14 cellular contexts compared by ENCODE assay signal in the genomic region with DNA sequence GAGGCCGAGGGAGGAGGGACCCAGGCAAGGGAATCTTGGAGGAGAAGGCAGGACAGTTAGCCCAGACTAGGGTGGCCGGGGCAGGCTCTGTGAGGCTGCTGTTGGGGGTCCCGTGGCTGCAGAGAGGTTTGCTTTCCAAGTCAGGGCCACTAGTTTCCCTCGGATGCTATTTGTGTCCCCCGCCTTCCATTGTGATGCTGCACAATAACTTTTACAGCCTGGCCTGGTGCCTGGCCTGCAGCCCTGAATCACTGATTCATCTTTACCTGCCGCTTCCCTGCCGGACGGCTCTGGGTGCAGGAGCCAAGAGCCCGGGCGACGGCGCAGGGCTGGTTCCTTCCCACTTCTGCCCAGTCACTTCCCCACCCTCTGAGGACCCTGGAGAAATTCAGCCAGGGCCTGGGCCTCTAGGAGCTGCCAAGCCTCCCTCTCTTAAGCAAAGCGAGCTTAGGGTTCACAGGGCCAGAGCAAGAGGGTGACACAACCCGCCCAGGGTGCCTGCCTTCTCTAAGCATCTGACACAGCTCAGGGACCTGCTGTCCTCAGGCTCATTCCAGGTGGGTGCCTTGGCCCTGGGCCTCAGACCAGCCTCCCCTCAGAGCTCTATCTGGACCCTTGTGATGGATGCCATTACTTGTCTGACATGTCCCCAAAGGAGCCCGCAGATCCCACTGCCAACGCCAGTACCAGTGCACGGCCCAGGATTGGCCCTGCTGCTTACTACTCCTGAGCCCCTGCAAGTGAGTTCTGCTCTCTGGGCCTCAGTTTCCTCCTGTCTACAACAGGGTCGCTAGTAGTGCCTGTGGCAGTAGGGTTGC.
DNase-seq lines count a peak whose midpoint lies in the region; ATAC-seq and TF ChIP-seq lines count a peak whose summit lies in the region.
"Had no signal": no experiment of that assay in that cellular context is flagged by ENCODE, and none has a peak within 500 bp of the region (broad histone marks: within the 10 kb centered on the region; RNA-seq: fewer than 3 reads in every experiment).

No MANE protein-coding gene starts in this region.

- DNase-seq in SJCRH30 (no peak), left ventricle myocardium inferior (no peak), progenitor cell of endocrine pancreas (ENCODE audit: low spot score, unreplicated experiment) (peak; percentile 4), cerebellum (ENCODE audit: low spot score) (no peak), SIG-M5 treated with dmso at 0.1 percent for 504 hours (lab: John Stamatoyannopoulos, UW; ENCODE audit: unreplicated experiment) (no peak), NCI-H1105 (lab: John Stamatoyannopoulos, UW) (no peak)
- DNase-seq: effector memory CD8-positive, alpha-beta T cell; glutamatergic neuron; left colon; NCI-H1694 treated with DMSO at 0.1 percent for 48 hours; SHP77 treated with DMSO at 0.1 percent for 48 hours had no signal

- H3K4me2 ChIP-seq in BLaER1: peak overlapping the region; percentile 65

- H3K9ac ChIP-seq in BLaER1: peak overlapping the region; percentile 61; the same call in 1 of the 2 replicates

- H3K4me1 ChIP-seq in BLaER1 (peaks cover 23% of the 10 kb centered on the region), SJCRH30 (peaks cover 33% of the 10 kb centered on the region), left ventricle myocardium inferior (peaks cover 33% of the 10 kb centered on the region)

- no peak overlapping the region for H3K4me3 Mint-ChIP-seq in progenitor cell of endocrine pancreas (ENCODE audit: low read depth)
- H3K4me3 Mint-ChIP-seq: B cell; effector memory CD8-positive, alpha-beta T cell had no signal

- no peaks in the 10 kb centered on the region for H3K36me3 Mint-ChIP-seq in progenitor cell of endocrine pancreas (ENCODE audit: insufficient read depth)

- no peak overlapping the region for H3K27ac Mint-ChIP-seq in progenitor cell of endocrine pancreas
- H3K27ac Mint-ChIP-seq: B cell; effector memory CD8-positive, alpha-beta T cell had no signal

- H3K9me3 ChIP-seq in BLaER1 (peaks cover 1% of the 10 kb centered on the region; the same call in 1 of the 2 replicates), SJCRH30 (replicated peaks) (peaks cover under 1% of the 10 kb centered on the region; the same call in 1 of the 2 replicates), left ventricle myocardium inferior (replicated peaks) (peaks cover 2% of the 10 kb centered on the region)

- H3K27me3 ChIP-seq in BLaER1 (no peaks in the 10 kb centered on the region; the same call in 1 of the 2 replicates), SJCRH30 (no peaks in the 10 kb centered on the region), left ventricle myocardium inferior (ENCODE audit: low read depth) (no peaks in the 10 kb centered on the region)

- no peaks in the 10 kb centered on the region for H4K20me1 ChIP-seq in BLaER1

- ATAC-seq in HG03354 (IDR thresholded peaks at IDR 0.05; ENCODE audit: poor library complexity, severe bottlenecking, unreplicated experiment): no peak
- ATAC-seq: effector memory CD8-positive, alpha-beta T cell; left colon had no signal

- H3K36me3 ChIP-seq in BLaER1: no peaks in the 10 kb centered on the region
- H3K36me3 ChIP-seq in SJCRH30: no peaks in the 10 kb centered on the region
- H3K36me3 ChIP-seq in left ventricle myocardium inferior: no peaks in the 10 kb centered on the region

- peaks cover 20% of the 10 kb centered on the region for H3K4me1 Mint-ChIP-seq in progenitor cell of endocrine pancreas (ENCODE audit: low read depth)
- H3K4me1 Mint-ChIP-seq: B cell had no signal

- H3K27ac ChIP-seq in BLaER1: peak overlapping the region; percentile 68
- peak overlapping the region; percentile 40; the same call in 1 of the 2 replicates for H3K27ac ChIP-seq in SJCRH30
- H3K27ac ChIP-seq in left ventricle myocardium inferior (replicated peaks): peak overlapping the region; percentile 87

- H3K9me3 Mint-ChIP-seq in progenitor cell of endocrine pancreas (ENCODE audit: low read depth): no peaks in the 10 kb centered on the region
- H3K9me3 Mint-ChIP-seq: effector memory CD8-positive, alpha-beta T cell had no signal

- intact Hi-C loops in left ventricle myocardium inferior (cut with micrococcal nuclease): no loop called here

- H3K4me3 ChIP-seq in BLaER1 (no peak overlapping the region), SJCRH30 (no peak overlapping the region), left ventricle myocardium inferior (peak overlapping the region; percentile 30)

- H3K27me3 Mint-ChIP-seq in progenitor cell of endocrine pancreas: peaks cover 4% of the 10 kb centered on the region
- H3K27me3 Mint-ChIP-seq: B cell had no signal

- TF ChIP-seq CTCF in left ventricle myocardium inferior (IDR thresholded peaks at IDR 0.05; ENCODE audit: borderline replicate concordance): no peak
- no peak for TF ChIP-seq CTCF in progenitor cell of endocrine pancreas (IDR thresholded peaks at IDR 0.05; ENCODE audit: unreplicated experiment)
